ENCODE assay signal across 8 cellular contexts in genomic region chr22:36409911-36410756, GRCh38. TPM values are rescaled to one million over a fixed set of nuclear protein-coding genes. Genes with fewer than 3 reads are reported as not detected.
DNase-seq lines count a peak whose midpoint lies in the region; ATAC-seq lines count a peak whose summit lies in the region.

No MANE protein-coding gene starts in this region.

- H3K4me3 Mint-ChIP-seq in activated CD4-positive, alpha-beta memory T cell treated with anti-CD3 and anti-CD28 coated beads, Interleukin-2, amount 10 ng/mL, durations not matched to agents 7 days and 5 days: peak overlapping the region; percentile 65

- peak overlapping the region; percentile 65 for H3K4me2 ChIP-seq in mesendoderm (ENCODE audit: low read length)

- peaks cover 61% of the 10 kb centered on the region for H3K4me1 Mint-ChIP-seq in activated CD4-positive, alpha-beta memory T cell treated with anti-CD3 and anti-CD28 coated beads, Interleukin-2, amount 10 ng/mL, durations not matched to agents 7 days and 5 days

- peak; percentile 85 for DNase-seq in DMS79 treated with DMSO at 0.1 percent for 48 hours (lab: John Stamatoyannopoulos, UW)
- peak; percentile 80 to 91 for DNase-seq in NCI-H187 (lab: John Stamatoyannopoulos, UW)
- peak; percentile 78 for DNase-seq in activated CD4-positive, alpha-beta memory T cell treated with anti-CD3 and anti-CD28 coated beads, Interleukin-2, amount 10 ng/mL, durations not matched to agents 7 days and 5 days
- peak; percentile 64 for DNase-seq in effector CD8-positive, alpha-beta T cell (lab: John Stamatoyannopoulos, UW)
- peak; percentile 100 for DNase-seq in mesendoderm
- DNase-seq in stimulated activated CD8-positive, alpha-beta memory T cell treated with anti-CD3 and anti-CD28 coated beads, Interleukin-12 subunit alpha, Interleukin-12 subunit beta, amount 100 ng/mL, for 4 hours (ENCODE audit: low read depth): peak; percentile 36

- H4K8ac ChIP-seq in mesendoderm (ENCODE audit: low read depth, low read length): no peak overlapping the region

- peak overlapping the region; percentile 87 for H3K27ac ChIP-seq in mesendoderm (ENCODE audit: low read depth, low read length)

- H3K36me3 ChIP-seq in mesendoderm (ENCODE audit: control insufficient read depth, insufficient read depth, low read length): no peaks in the 10 kb centered on the region

- CTCF ChIA-PET in activated CD4-positive, alpha-beta memory T cell treated with anti-CD3 and anti-CD28 coated beads, Interleukin-2, amount 10 ng/mL, durations not matched to agents 7 days and 5 days (lab: Charles Lee): interaction anchor here (1.6 kb wide), 1 partner anchor 60 kb away, joined by 7 read pairs; no protein-coding TSS in a partner anchor

- ATAC-seq in GM21786 (IDR thresholded peaks at IDR 0.05; ENCODE audit: unreplicated experiment) (no peak), HG02763 (IDR thresholded peaks at IDR 0.05; ENCODE audit: unreplicated experiment) (no peak)

- H3K18ac ChIP-seq in mesendoderm (ENCODE audit: low read length): peak overlapping the region; percentile 76

- H3K9ac ChIP-seq in mesendoderm (ENCODE audit: low read length): peak overlapping the region; percentile 84

- no peak overlapping the region for H2AK5ac ChIP-seq in mesendoderm (ENCODE audit: low read length)

- no peak overlapping the region for H3K23ac ChIP-seq in mesendoderm (ENCODE audit: low read length)

- H3K56ac ChIP-seq in mesendoderm (ENCODE audit: low read length): peak overlapping the region; percentile 95

- no peaks in the 10 kb centered on the region for H3K79me2 ChIP-seq in mesendoderm (ENCODE audit: control insufficient read depth, insufficient read depth, low read length)

- peak overlapping the region; percentile 97 for H3K4ac ChIP-seq in mesendoderm (ENCODE audit: low read depth, low read length)

- H3K27me3 Mint-ChIP-seq in activated CD4-positive, alpha-beta memory T cell treated with anti-CD3 and anti-CD28 coated beads, Interleukin-2, amount 10 ng/mL, durations not matched to agents 7 days and 5 days: no peaks in the 10 kb centered on the region

- H3K27ac Mint-ChIP-seq in activated CD4-positive, alpha-beta memory T cell treated with anti-CD3 and anti-CD28 coated beads, Interleukin-2, amount 10 ng/mL, durations not matched to agents 7 days and 5 days: peak overlapping the region; percentile 75

- no peaks in the 10 kb centered on the region for H3K79me1 ChIP-seq in mesendoderm (ENCODE audit: low read length)

- peaks cover 3% of the 10 kb centered on the region for H3K4me1 ChIP-seq in mesendoderm (ENCODE audit: control insufficient read depth, low read depth, low read length)

- no peak overlapping the region for H2BK120ac ChIP-seq in mesendoderm (ENCODE audit: low read depth, low read length)

- H2BK5ac ChIP-seq in mesendoderm (ENCODE audit: low read length): peak overlapping the region; percentile 96

- H3K4me3 ChIP-seq in mesendoderm (ENCODE audit: low read length): peak overlapping the region; percentile 65

- peak overlapping the region; percentile 7 for H4K5ac ChIP-seq in mesendoderm (ENCODE audit: low read length)

- H2BK15ac ChIP-seq in mesendoderm (replicated peaks; ENCODE audit: low read depth): no peak overlapping the region

- WGBS in mesendoderm (ENCODE audit: extremely low coverage, insufficient coverage, low lambda C conversion rate): no CpG with 5 or more reads among the region's 56 CpGs

- H3K27me3 ChIP-seq in mesendoderm (ENCODE audit: insufficient read depth, low read length, poor library complexity): no peaks in the 10 kb centered on the region

- H3K36me3 Mint-ChIP-seq in activated CD4-positive, alpha-beta memory T cell treated with anti-CD3 and anti-CD28 coated beads, Interleukin-2, amount 10 ng/mL, durations not matched to agents 7 days and 5 days (ENCODE audit: low read depth): peaks cover 7% of the 10 kb centered on the region

- POLR2A ChIA-PET in activated CD4-positive, alpha-beta memory T cell treated with anti-CD3 and anti-CD28 coated beads, Interleukin-2, amount 10 ng/mL, durations not matched to agents 7 days and 5 days (lab: Charles Lee): interaction anchor here (0.7 to 1.3 kb wide), 6 partner anchors 10 to 1440 kb away, joined by 3 to 6 read pairs (median 3); partner anchors contain the start of gene MYH9

- H3K9me3 Mint-ChIP-seq in activated CD4-positive, alpha-beta memory T cell treated with anti-CD3 and anti-CD28 coated beads, Interleukin-2, amount 10 ng/mL, durations not matched to agents 7 days and 5 days: no peaks in the 10 kb centered on the region

RNA-seq across cellular contexts. Expression of gene MYH9, which starts 22.4 kb away (rescaled TPM):
- 100 to 1,000 TPM; 840 to 865 TPM for total RNA-seq in activated CD4-positive, alpha-beta memory T cell treated with anti-CD3 and anti-CD28 coated beads, Interleukin-2, amount 10 ng/mL, durations not matched to agents 7 days and 5 days
- 110 TPM for polyA plus RNA-seq in mesendoderm (2013, experiment 1 of 2)
- 111 TPM for polyA plus RNA-seq in mesendoderm (2013, experiment 2 of 2)

Comparison
In these comparisons a context has a peak if more than half of its experiments do, and no peak if none do; other contexts are left out.
1. DNase-seq: peak in every context shown above with its lines; median percentile 100 in mesendoderm; 86 in NCI-H187; 85 in DMS79 treated with DMSO at 0.1 percent for 48 hours; 78 in activated CD4-positive, alpha-beta memory T cell treated with anti-CD3 and anti-CD28 coated beads, Interleukin-2, amount 10 ng/mL, durations not matched to agents 7 days and 5 days; 64 in effector CD8-positive, alpha-beta T cell; 36 in stimulated activated CD8-positive, alpha-beta memory T cell treated with anti-CD3 and anti-CD28 coated beads, Interleukin-12 subunit alpha, Interleukin-12 subunit beta, amount 100 ng/mL, for 4 hours.